In genomic region chr2:128291161-128291843, GRCh38 we compare ENCODE assay signal across 21 cellular contexts. TPM values are rescaled to one million over a fixed set of nuclear protein-coding genes. Genes with fewer than 3 reads are reported as not detected.
DNase-seq lines count a peak whose midpoint lies in the region; ATAC-seq and TF ChIP-seq lines count a peak whose summit lies in the region.
"Had no signal": no experiment of that assay in that cellular context is flagged by ENCODE, and none has a peak within 500 bp of the region (broad histone marks: within the 10 kb centered on the region; RNA-seq: fewer than 3 reads in every experiment).

No MANE protein-coding gene starts in this region.

- H3K36me3 Mint-ChIP-seq in activated B cell treated with CpG ODN at 0.5 μM for 24 hours (ENCODE audit: low read depth) (peaks cover 13% of the 10 kb centered on the region), naive B cell (no peaks in the 10 kb centered on the region)

- ATAC-seq in GM19463 (IDR thresholded peaks at IDR 0.05; ENCODE audit: unreplicated experiment), result peak; percentile 47
- peak; percentile 95 for ATAC-seq in activated B cell treated with CpG ODN at 0.5 μM for 24 hours (ENCODE audit: low read depth)
- peak; percentile 78 to 79 for ATAC-seq in naive B cell (ENCODE audit: low read depth in 2 of 2)
- ATAC-seq in HG03108 (IDR thresholded peaks at IDR 0.05; ENCODE audit: unreplicated experiment), result no peak

- H3K27me3 Mint-ChIP-seq in activated B cell treated with CpG ODN at 0.5 μM for 24 hours, result no peaks in the 10 kb centered on the region
- H3K27me3 Mint-ChIP-seq in naive B cell, result no peaks in the 10 kb centered on the region
- H3K27me3 Mint-ChIP-seq: central memory CD8-positive, alpha-beta T cell had no signal

- H3K9me3 Mint-ChIP-seq in activated B cell treated with CpG ODN at 0.5 μM for 24 hours (no peaks in the 10 kb centered on the region), naive B cell (no peaks in the 10 kb centered on the region)
- H3K9me3 Mint-ChIP-seq: activated T-helper 2 cell treated with anti-CD3 and anti-CD28 coated beads, Interferon-gamma antibody, Interleukin-2, Interleukin-4, amounts not matched to agents 10 μg/mL and 5 μg/mL and 100 μg/mL, durations not matched to agents 14 hours and 24 hours and 36 hours; central memory CD8-positive, alpha-beta T cell; H9 had no signal

- POLR2A ChIA-PET in A673 (lab: Charles Lee; ENCODE audit: low non-redundant PET) (no interaction called here), activated B cell treated with CpG ODN at 0.5 μM for 24 hours (lab: Charles Lee) (no interaction called here)

- H3K4me3 ChIP-seq in A673 (ENCODE audit: low read depth, low read length, poor library complexity, severe bottlenecking), result no peak overlapping the region
- H3K4me3 ChIP-seq: heart left ventricle, suprapubic skin had no signal

- H3K4me1 Mint-ChIP-seq in activated B cell treated with CpG ODN at 0.5 μM for 24 hours, result peaks cover 28% of the 10 kb centered on the region
- H3K4me1 Mint-ChIP-seq in naive B cell, result peaks cover 27 to 72% (median 42%) of the 10 kb centered on the region in 3 donors

- H3K27me3 ChIP-seq in A673 (replicated peaks; ENCODE audit: insufficient read depth, low read depth, low read length, poor library complexity), result no peaks in the 10 kb centered on the region
- H3K27me3 ChIP-seq: heart left ventricle, suprapubic skin had no signal

- no peak for TF ChIP-seq CTCF in A673 (conservative IDR thresholded peaks at IDR 0.05; ENCODE audit: low read depth, low read length)
- no peak for TF ChIP-seq CTCF in activated B cell treated with CpG ODN at 0.5 μM for 24 hours (IDR thresholded peaks at IDR 0.05)

- intact Hi-C loops in A673 (cut with micrococcal nuclease; ENCODE audit: unreplicated experiment) (no loop called here), activated B cell treated with CpG ODN at 0.5 μM for 24 hours (cut with micrococcal nuclease) (loop anchor here (1.0 kb wide), 1 partner anchor 26 kb away; no protein-coding TSS in a partner anchor)

- DNase-seq in A673 (ENCODE audit: low spot score), result no peak
- DNase-seq in activated B cell treated with CpG ODN at 0.5 μM for 24 hours, result no peak
- DNase-seq in naive B cell, result no peak
- DNase-seq in HUDEP-2 (lab: John Stamatoyannopoulos, UW; ENCODE audit: unreplicated experiment in 76 of 76), result no peak
- no peak for DNase-seq in caudate nucleus (lab: John Stamatoyannopoulos, UW)
- DNase-seq in stimulated activated CD4-positive, alpha-beta T cell treated with anti-CD3 and anti-CD28 coated beads, Interleukin-1b, Interleukin-23, amount 100 ng/mL, for 48 hours, result no peak
- DNase-seq: amygdala; effector CD8-positive, alpha-beta T cell; GF-D8; H9; NCI-H1436; NCI-H345; nephron progenitor cell; retina; SHP77 treated with DMSO at 0.1 percent for 48 hours had no signal

- H3K36me3 ChIP-seq in A673 (ENCODE audit: insufficient read depth, low read length, poor library complexity, severe bottlenecking), result no peaks in the 10 kb centered on the region

- H3K27ac Mint-ChIP-seq in activated B cell treated with CpG ODN at 0.5 μM for 24 hours (no peak overlapping the region), naive B cell (no peak overlapping the region)
- H3K27ac Mint-ChIP-seq: activated T-helper 2 cell treated with anti-CD3 and anti-CD28 coated beads, Interferon-gamma antibody, Interleukin-2, Interleukin-4, amounts not matched to agents 10 μg/mL and 5 μg/mL and 100 μg/mL, durations not matched to agents 14 hours and 24 hours and 36 hours; nephron progenitor cell had no signal

- peaks cover 3% of the 10 kb centered on the region for H3K9me3 ChIP-seq in A673 (ENCODE audit: low read depth, low read length, poor library complexity, severe bottlenecking)
- H3K9me3 ChIP-seq: heart left ventricle, suprapubic skin had no signal

- peaks cover 32% of the 10 kb centered on the region for H3K4me1 ChIP-seq in A673 (ENCODE audit: insufficient read depth, low read length, poor library complexity, severe bottlenecking)

- no peak overlapping the region for H3K4me3 Mint-ChIP-seq in activated B cell treated with CpG ODN at 0.5 μM for 24 hours
- no peak overlapping the region for H3K4me3 Mint-ChIP-seq in naive B cell
- H3K4me3 Mint-ChIP-seq: central memory CD8-positive, alpha-beta T cell; H9; nephron progenitor cell had no signal

- CTCF ChIA-PET in A673 (lab: Charles Lee), result no interaction called here
- CTCF ChIA-PET in activated B cell treated with CpG ODN at 0.5 μM for 24 hours (lab: Charles Lee), result no interaction called here

- no TSS peak for BruUV-seq in A673 (replicated peaks; lab: Mats Ljungman, UMichigan)

- H3K27ac ChIP-seq in A673 (ENCODE audit: low read depth, low read length, poor library complexity, severe bottlenecking) (peak overlapping the region; percentile 4), caudate nucleus (ENCODE audit: low read depth, low read length) (no peak overlapping the region)
- H3K27ac ChIP-seq: suprapubic skin had no signal

RNA-seq across cellular contexts. Expression of gene HS6ST1, which starts 27.4 kb away (rescaled TPM):
- total RNA-seq in A673 (2021) (56.7 and 63.3 TPM in 2 replicates), activated B cell treated with CpG ODN at 0.5 μM for 24 hours (14.1 and 16.9 TPM in 2 replicates)
- polyA plus RNA-seq in naive B cell (ENCODE audit: low read depth in 6 of 6), result 10 to 100 TPM in 2 of 6 donors, 1 to 10 TPM in 4; 3.3 to 11.5 (median 6.8) TPM
